In the genomic region with DNA sequence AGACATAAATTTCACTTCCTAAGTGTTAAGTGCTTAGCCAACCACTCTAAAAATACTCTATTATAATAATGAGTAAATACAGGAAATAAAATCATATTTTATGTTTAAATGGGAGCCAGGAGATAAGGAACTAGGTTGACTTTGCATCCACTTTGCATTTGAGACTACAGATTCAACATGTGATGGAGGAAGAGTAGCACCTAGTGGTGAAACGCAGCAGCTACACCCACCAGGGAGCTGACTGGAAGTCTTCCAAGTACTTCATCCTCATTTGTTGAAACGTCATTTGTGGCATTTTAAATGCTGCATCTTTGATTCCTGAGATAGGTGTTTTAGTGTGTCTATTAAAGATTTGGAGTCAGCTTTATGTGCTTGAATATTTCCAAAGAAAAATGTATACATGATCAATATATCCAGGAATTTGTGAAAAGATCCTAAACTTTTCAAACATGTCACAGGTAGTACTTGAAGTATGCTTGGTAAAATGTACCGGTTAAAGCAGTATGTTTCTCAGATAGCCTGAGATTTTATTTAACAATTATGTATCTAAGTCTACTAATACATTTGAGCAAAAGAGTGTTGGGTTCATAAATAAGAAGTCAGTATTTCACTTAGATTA, we compare ENCODE assay signal across 8 cellular contexts. TPM values are rescaled to one million over a fixed set of nuclear protein-coding genes. Genes with fewer than 3 reads are reported as not detected.
DNase-seq lines count a peak whose midpoint lies in the region; ATAC-seq and TF ChIP-seq lines count a peak whose summit lies in the region.

No MANE protein-coding gene starts in this region.

- peaks cover 11% of the 10 kb centered on the region for H3K9me3 ChIP-seq in CD4-positive, alpha-beta T cell (ENCODE audit: control insufficient read depth, low read length)

- peak; percentile 99 for TF ChIP-seq CTCF in CD4-positive, alpha-beta T cell (IDR thresholded peaks at IDR 0.05)

- H3K27ac Mint-ChIP-seq in CD4-positive, alpha-beta T cell = no peak overlapping the region

- no peak overlapping the region for H3K4me3 Mint-ChIP-seq in CD4-positive, alpha-beta T cell

- H3K4me1 Mint-ChIP-seq in CD4-positive, alpha-beta T cell (ENCODE audit: low read depth) = no peaks in the 10 kb centered on the region

- intact Hi-C loops in CD4-positive, alpha-beta T cell (cut with DNase I, micrococcal nuclease) = loop anchor here (1.0 to 5.0 kb wide), 10 partner anchors 79 to 1208 kb away; no protein-coding TSS in a partner anchor

- no peaks in the 10 kb centered on the region for H3K27me3 ChIP-seq in CD4-positive, alpha-beta T cell (ENCODE audit: control insufficient read depth, insufficient read depth, low read length)

- peak; percentile 91 for ATAC-seq in CD4-positive, alpha-beta T cell (ENCODE audit: poor library complexity)
- ATAC-seq in GM19372 (IDR thresholded peaks at IDR 0.05; ENCODE audit: low read depth, unreplicated experiment) (peak; percentile 93), HG03432 (IDR thresholded peaks at IDR 0.05; ENCODE audit: unreplicated experiment) (peak; percentile 96)

- H3K36me3 Mint-ChIP-seq in CD4-positive, alpha-beta T cell (ENCODE audit: low read depth) = no peaks in the 10 kb centered on the region

- DNase-seq in CD4-positive, alpha-beta T cell = peak; percentile 48 to 68 (median 52)
- DNase-seq in NCI-H748 (lab: John Stamatoyannopoulos, UW; ENCODE audit: unreplicated experiment) (peak; percentile 72), dermis microvascular lymphatic vessel endothelial cell (ENCODE audit: low read depth in 2 of 2) (peak; percentile 84 to 89), medulla oblongata (ENCODE audit: extremely low spot score) (peak; percentile 89)
- peak; percentile 65 for DNase-seq in activated CD4-positive, alpha-beta T cell treated with anti-CD3 and anti-CD28 coated beads, Interleukin-2, amount 50 U/mL, for 1 hour
- DNase-seq in stimulated activated CD8-positive, alpha-beta memory T cell treated with anti-CD3 and anti-CD28 coated beads, Interleukin-4, amount 100 ng/mL, for 4 hours (ENCODE audit: low read depth in 2 of 2, low spot score in 1 of 2) = peak; percentile 43 to 46

- CTCF ChIA-PET in CD4-positive, alpha-beta T cell (lab: Charles Lee) = interaction anchor here (0.5 to 2.2 kb wide), 18 partner anchors 17 to 1208 kb away, joined by 3 to 12 read pairs (median 4); partner anchors contain the start of gene KCTD12

- H3K9me3 Mint-ChIP-seq in CD4-positive, alpha-beta T cell = peaks cover 4% of the 10 kb centered on the region

- POLR2A ChIA-PET in CD4-positive, alpha-beta T cell (lab: Charles Lee) = interaction anchor here (0.6 to 1.7 kb wide), 3 partner anchors 18 to 1033 kb away, joined by 3 to 6 read pairs (median 4); no protein-coding TSS in a partner anchor

- peaks cover 5% of the 10 kb centered on the region for H3K27me3 Mint-ChIP-seq in CD4-positive, alpha-beta T cell

- no peak overlapping the region for H3K27ac ChIP-seq in CD4-positive, alpha-beta T cell (ENCODE audit: low read depth, low read length)

RNA-seq across cellular contexts. Expression of gene KCTD12, which starts 17.4 kb away (rescaled TPM):
- total RNA-seq in CD4-positive, alpha-beta T cell = 1 to 10 TPM; 4.8 to 4.9 TPM
- 142 and 301 TPM in 2 replicates for total RNA-seq in dermis microvascular lymphatic vessel endothelial cell

RNA-seq across cellular contexts. Expression of gene ACOD1, which starts 44.7 kb away (rescaled TPM):
- not detected for total RNA-seq in CD4-positive, alpha-beta T cell
- total RNA-seq in dermis microvascular lymphatic vessel endothelial cell = not detected in 2 replicates

Comparison
In these comparisons a context has a peak if more than half of its experiments do, and no peak if none do; other contexts are left out.
1. RNA of gene KCTD12, which starts 17.4 kb away (total RNA-seq): 142 to 301 TPM in dermis microvascular lymphatic vessel endothelial cell; 4.8 to 4.9 TPM in CD4-positive, alpha-beta T cell; every median in the first group is over 10 times any median in the second.
2. Peak in every context shown above with its lines, with median percentiles within 50 percentile points of each other: ATAC-seq and DNase-seq.